ENCODE assay signal across 8 cellular contexts in genomic region chr1:226407497-226408284, GRCh38. TPM values are rescaled to one million over a fixed set of nuclear protein-coding genes. Genes with fewer than 3 reads are reported as not detected.
DNase-seq lines count a peak whose midpoint lies in the region; ATAC-seq and TF ChIP-seq lines count a peak whose summit lies in the region.

Gene PARP1, minus strand, starts transcription at chr1:226408093. Its CDS starts 164 bp downstream, at chr1:226407929.

- no peaks in the 10 kb centered on the region for H3K9me3 Mint-ChIP-seq in HFFc6
- no peaks in the 10 kb centered on the region for H3K9me3 Mint-ChIP-seq in activated naive CD4-positive, alpha-beta T cell treated with anti-CD3 and anti-CD28 coated beads, Interleukin-2, amount 10 ng/mL, durations not matched to agents 7 days and 5 days

- H3K9ac ChIP-seq in SK-N-MC (ENCODE audit: insufficient read length): peak within 1 kb of the TSS; percentile 84

- TF ChIP-seq CTCF in GM10266 (IDR thresholded peaks at IDR 0.05; ENCODE audit: control insufficient read depth, insufficient read depth, low read depth, missing control alignments) (peak; percentile 76), HFFc6 (IDR thresholded peaks at IDR 0.05) (peak; percentile 96), omental fat pad (IDR thresholded peaks at IDR 0.05) (peak in 1 of 3 donors; percentile 84)

- peak within 1 kb of the TSS; percentile 84 for H3K27ac Mint-ChIP-seq in HFFc6
- H3K27ac Mint-ChIP-seq in activated naive CD4-positive, alpha-beta T cell treated with anti-CD3 and anti-CD28 coated beads, Interleukin-2, amount 10 ng/mL, durations not matched to agents 7 days and 5 days: peak within 1 kb of the TSS; percentile 97

- H3K9me3 ChIP-seq in SK-N-MC (ENCODE audit: low read depth, low read length): no peaks in the 10 kb centered on the region

- peaks cover 14% of the 10 kb centered on the region for H3K27me3 Mint-ChIP-seq in HFFc6 (ENCODE audit: insufficient read depth)
- peaks cover 10% of the 10 kb centered on the region for H3K27me3 Mint-ChIP-seq in activated naive CD4-positive, alpha-beta T cell treated with anti-CD3 and anti-CD28 coated beads, Interleukin-2, amount 10 ng/mL, durations not matched to agents 7 days and 5 days

- H3K36me3 Mint-ChIP-seq in HFFc6 (ENCODE audit: low read depth): no peaks in the 10 kb centered on the region
- peaks cover 2% of the 10 kb centered on the region for H3K36me3 Mint-ChIP-seq in activated naive CD4-positive, alpha-beta T cell treated with anti-CD3 and anti-CD28 coated beads, Interleukin-2, amount 10 ng/mL, durations not matched to agents 7 days and 5 days

- H3K27ac ChIP-seq in SK-N-MC: peak within 1 kb of the TSS; percentile 90
- H3K27ac ChIP-seq in temporal lobe (ENCODE audit: low read depth, low read length): peak within 1 kb of the TSS; percentile 65

- peaks cover 7% of the 10 kb centered on the region; the same call in 1 of the 2 replicates for H3K36me3 ChIP-seq in SK-N-MC (ENCODE audit: insufficient read depth, low read length)

- CTCF ChIA-PET in activated naive CD4-positive, alpha-beta T cell treated with anti-CD3 and anti-CD28 coated beads, Interleukin-2, amount 10 ng/mL, durations not matched to agents 7 days and 5 days (lab: Charles Lee): interaction anchor here (0.7 to 2.8 kb wide), 18 partner anchors 9 to 282 kb away, joined by 3 to 17 read pairs (median 4); partner anchors contain the start of gene STUM

- H3K4me3 ChIP-seq in SK-N-MC: peak within 1 kb of the TSS; percentile 82

- peak within 1 kb of the TSS; percentile 99 for H3K4me3 Mint-ChIP-seq in HFFc6
- peak within 1 kb of the TSS; percentile 97 for H3K4me3 Mint-ChIP-seq in activated naive CD4-positive, alpha-beta T cell treated with anti-CD3 and anti-CD28 coated beads, Interleukin-2, amount 10 ng/mL, durations not matched to agents 7 days and 5 days

- DNase-seq in GM10266 (ENCODE audit: extremely low spot score): peak; percentile 98
- peak; percentile 78 for DNase-seq in HFFc6
- peak; percentile 96 for DNase-seq in NAMALWA (ENCODE audit: low spot score)
- no peak for DNase-seq in SK-N-MC (ENCODE audit: low read depth, low spot score)
- DNase-seq in activated naive CD4-positive, alpha-beta T cell treated with anti-CD3 and anti-CD28 coated beads, Interleukin-2, amount 10 ng/mL, durations not matched to agents 7 days and 5 days: peak; percentile 91
- DNase-seq in germinal center (ENCODE audit: low spot score): peak; percentile 95
- DNase-seq in omental fat pad (ENCODE audit: low spot score): peak; percentile 42

- H3K4me1 Mint-ChIP-seq in HFFc6 (ENCODE audit: low read depth): peaks cover 41% of the 10 kb centered on the region
- peaks cover 40% of the 10 kb centered on the region for H3K4me1 Mint-ChIP-seq in activated naive CD4-positive, alpha-beta T cell treated with anti-CD3 and anti-CD28 coated beads, Interleukin-2, amount 10 ng/mL, durations not matched to agents 7 days and 5 days

- ATAC-seq in omental fat pad (ENCODE audit: low FRiP score): peak; percentile 83

RNA-seq across cellular contexts. Expression of gene PARP1, which starts in this region (rescaled TPM):
- 10 to 100 TPM; 62.5 to 95.6 (median 91.9) TPM for total RNA-seq in HFFc6 (2021; fragmentation: NEBNext Ultra II Directional; extraction: Animal tissue kit (Norgen Biotek cat#: 25700))
- total RNA-seq in omental fat pad: 10 to 100 TPM; 62.3 to 76.9 (median 63.4) TPM
- 92.4 TPM for total RNA-seq in temporal lobe
